ENCODE assay signal across 1 cellular context in genomic region chr5:57173318-57174127, GRCh38.
A peak's percentile ranks its signal among the peaks of the same experiment; 100 is the strongest.
TF ChIP-seq lines count a peak whose summit lies in the region.

TSS of gene GPBP1 (plus strand) at chr5:57174059. CDS start at chr5:57214131, 40,072 bp downstream.

TF ChIP-seq in K562, 482 proteins besides CTCF, POLR2A, EP300 and RAD21 (continued from another document and continues in another):
- TF ChIP-seq DEAF1 (CRISPR knock-in tag; IDR thresholded peaks at IDR 0.05) (0 out of 2 replicates have a peak, but pooled peaks have one; percentile 5), ZNF589 (CRISPR knock-in tag; IDR thresholded peaks at IDR 0.05; ENCODE audit: low read depth) (no peak), ZBTB40 (IDR thresholded peaks at IDR 0.05) (peak; percentile 47; the same call in 1 of the 2 replicates), ZBTB40 (CRISPR knock-in tag; IDR thresholded peaks at IDR 0.05) (no peak), TGIF2 (CRISPR knock-in tag; IDR thresholded peaks at IDR 0.05) (no peak), L3MBTL2 (IDR thresholded peaks at IDR 0.05) (peak; percentile 78), MTA2 (IDR thresholded peaks at IDR 0.05; ENCODE audit: low read depth) (no peak), RBM15 (IDR thresholded peaks at IDR 0.05; ENCODE audit: insufficient read depth, low read length) (no peak), ZNF764 (CRISPR knock-in tag; IDR thresholded peaks at IDR 0.05; ENCODE audit: low read depth) (no peak), ETV5 (CRISPR knock-in tag; IDR thresholded peaks at IDR 0.05; ENCODE audit: low read depth) (no peak), ZNF395 (CRISPR knock-in tag; IDR thresholded peaks at IDR 0.05) (peak; percentile 74), CEBPB (tag; IDR thresholded peaks at IDR 0.05) (no peak), ETV1 (tag; conservative IDR thresholded peaks at IDR 0.05; ENCODE audit: low read depth) (no peak), TCF3 (CRISPR knock-in tag; IDR thresholded peaks at IDR 0.05) (no peak; the same call in 1 of the 2 replicates), ZNF518B (CRISPR knock-in tag; IDR thresholded peaks at IDR 0.05) (no peak), ZBTB26 (CRISPR knock-in tag; IDR thresholded peaks at IDR 0.05) (no peak), HDGF (IDR thresholded peaks at IDR 0.05) (no peak), PRPF4 (IDR thresholded peaks at IDR 0.05; ENCODE audit: insufficient read depth, low read depth, low read length, poor library complexity, severe bottlenecking) (no peak), IRF9 (tag; IDR thresholded peaks at IDR 0.05) (no peak), SNIP1 (IDR thresholded peaks at IDR 0.05; ENCODE audit: low read depth) (no peak), ATF2 (CRISPR knock-in tag; IDR thresholded peaks at IDR 0.05) (peak; percentile 73; the same call in 1 of the 2 replicates), ZBTB7A (IDR thresholded peaks at IDR 0.05; ENCODE audit: borderline replicate concordance, control insufficient read depth, low read depth, low read length) (peak; percentile 79; the same call in 1 of the 2 replicates), TCF7 (IDR thresholded peaks at IDR 0.05; ENCODE audit: borderline replicate concordance) (no peak), SUPT5H (IDR thresholded peaks at IDR 0.05) (peak; percentile 93), ZNF561 (CRISPR knock-in tag; conservative IDR thresholded peaks at IDR 0.05) (no peak), KHSRP (IDR thresholded peaks at IDR 0.05) (no peak), HDAC1 (IDR thresholded peaks at IDR 0.05) (peak in 1 of 2 experiments; percentile 90; a peak in 2 of 4 replicates), SRSF7 (optimal IDR thresholded peaks at IDR 0.05; ENCODE audit: low read depth, low read length) (no peak), NR4A1 (CRISPR knock-in tag; IDR thresholded peaks at IDR 0.05) (no peak), NR4A1 (tag; IDR thresholded peaks at IDR 0.05) (no peak), NUFIP1 (IDR thresholded peaks at IDR 0.05; ENCODE audit: partially characterized antibody) (no peak), ZNF24 (IDR thresholded peaks at IDR 0.05) (no peak), PHB (CRISPR knock-in tag; IDR thresholded peaks at IDR 0.05) (no peak), THRA (IDR thresholded peaks at IDR 0.05) (no peak), SIN3B (IDR thresholded peaks at IDR 0.05; ENCODE audit: low read depth) (no peak), BHLHE40 (IDR thresholded peaks at IDR 0.05; ENCODE audit: low read length) (no peak), ZNF232 (CRISPR knock-in tag; IDR thresholded peaks at IDR 0.05) (no peak), HNRNPH1 (optimal IDR thresholded peaks at IDR 0.05; ENCODE audit: low read depth, low read length) (no peak), ZNF347 (CRISPR knock-in tag; IDR thresholded peaks at IDR 0.05; ENCODE audit: low read depth) (no peak), SOX6 (IDR thresholded peaks at IDR 0.05) (no peak), ZBTB1 (CRISPR knock-in tag; IDR thresholded peaks at IDR 0.05; ENCODE audit: borderline replicate concordance, low read depth) (no peak), ADNP (tag; IDR thresholded peaks at IDR 0.05) (no peak), SMARCA4 (IDR thresholded peaks at IDR 0.05) (no peak), ATF4 (CRISPR knock-in tag; IDR thresholded peaks at IDR 0.05) (no peak), NCOA4 (IDR thresholded peaks at IDR 0.05; ENCODE audit: partially characterized antibody) (no peak), SMAD1 (IDR thresholded peaks at IDR 0.05; ENCODE audit: low read depth, low read length, partially characterized antibody) (peak; percentile 5)
